Comparison of ENCODE assay signal across 10 cellular contexts in genomic region chr11:13279487-13279834, GRCh38. TPM values are rescaled to one million over a fixed set of nuclear protein-coding genes. Genes with fewer than 3 reads are reported as not detected.
DNase-seq lines count a peak whose midpoint lies in the region; ATAC-seq and TF ChIP-seq lines count a peak whose summit lies in the region.
"Had no signal": no experiment of that assay in that cellular context is flagged by ENCODE, and none has a peak within 500 bp of the region (broad histone marks: within the 10 kb centered on the region; RNA-seq: fewer than 3 reads in every experiment).

No MANE protein-coding gene starts in this region.

- H3K9ac ChIP-seq in endodermal cell (ENCODE audit: extremely low read depth, low read length, poor library complexity, severe bottlenecking), result no peak overlapping the region

- H3K36me3 ChIP-seq in CD8-positive, alpha-beta T cell (ENCODE audit: insufficient read depth, low read length), result no peaks in the 10 kb centered on the region
- H3K36me3 ChIP-seq in PC-9 (ENCODE audit: low read depth) (no peaks in the 10 kb centered on the region), endodermal cell (ENCODE audit: control insufficient read depth, insufficient read depth, low read length) (no peaks in the 10 kb centered on the region), neutrophil (peaks cover 1% of the 10 kb centered on the region)

- no peaks in the 10 kb centered on the region for H3K27me3 ChIP-seq in CD8-positive, alpha-beta T cell (ENCODE audit: insufficient read depth, low read length)
- H3K27me3 ChIP-seq in PC-9 (ENCODE audit: insufficient read depth, low read depth), result peaks cover 6% of the 10 kb centered on the region; the same call in 1 of the 2 replicates
- H3K27me3 ChIP-seq in endodermal cell (ENCODE audit: control insufficient read depth, insufficient read depth, low read length, poor library complexity, severe bottlenecking), result peaks cover 70% of the 10 kb centered on the region
- peaks cover 57% of the 10 kb centered on the region for H3K27me3 ChIP-seq in neutrophil

- H3K9me3 ChIP-seq in CD8-positive, alpha-beta T cell (ENCODE audit: low read length), result no peaks in the 10 kb centered on the region
- no peaks in the 10 kb centered on the region for H3K9me3 ChIP-seq in PC-9 (ENCODE audit: insufficient read depth, low read depth)
- no peaks in the 10 kb centered on the region for H3K9me3 ChIP-seq in endodermal cell (ENCODE audit: control insufficient read depth, low read length)
- no peaks in the 10 kb centered on the region for H3K9me3 ChIP-seq in neutrophil

- H3K27me3 Mint-ChIP-seq in CD8-positive, alpha-beta T cell (ENCODE audit: low read depth), result no peaks in the 10 kb centered on the region
- peaks cover 72% of the 10 kb centered on the region for H3K27me3 Mint-ChIP-seq in endodermal cell (ENCODE audit: insufficient read depth)

- peak overlapping the region; percentile 75 for H3K4me2 ChIP-seq in PC-9

- H3K27ac ChIP-seq in CD8-positive, alpha-beta T cell (ENCODE audit: low read depth, low read length), result no peak overlapping the region
- H3K27ac ChIP-seq in PC-9 (no peak overlapping the region), endodermal cell (ENCODE audit: low read depth, low read length) (no peak overlapping the region), neutrophil (no peak overlapping the region)

- peak overlapping the region; percentile 90 for H3K27ac Mint-ChIP-seq in CD8-positive, alpha-beta T cell
- H3K27ac Mint-ChIP-seq in endodermal cell, result no peak overlapping the region

- WGBS in endodermal cell (ENCODE audit: insufficient coverage in 1 of 2, insufficient read length in 1 of 2), 2 experiments, result 81 to 83% methylated on average over 3 of the region's 3 CpGs

- no peaks in the 10 kb centered on the region for H3K9me3 Mint-ChIP-seq in CD8-positive, alpha-beta T cell
- no peaks in the 10 kb centered on the region for H3K9me3 Mint-ChIP-seq in endodermal cell

- no peak overlapping the region for H3K4me3 ChIP-seq in CD8-positive, alpha-beta T cell (ENCODE audit: low read depth, low read length)
- H3K4me3 ChIP-seq in PC-9, result peak overlapping the region; percentile 69; the same call in 1 of the 2 replicates
- H3K4me3 ChIP-seq in endodermal cell (ENCODE audit: low read length), result no peak overlapping the region
- H3K4me3 ChIP-seq in neutrophil (ENCODE audit: low read depth in 1 of 2, low read length in 1 of 2), result peak overlapping the region; percentile 98 to 99

- H3K4me3 Mint-ChIP-seq in CD8-positive, alpha-beta T cell, result peak overlapping the region; percentile 91
- H3K4me3 Mint-ChIP-seq in endodermal cell, result peak overlapping the region; percentile 82

- no peak for TF ChIP-seq CTCF in CD8-positive, alpha-beta T cell (IDR thresholded peaks at IDR 0.05)
- TF ChIP-seq CTCF in PC-9 (conservative IDR thresholded peaks at IDR 0.05), result no peak
- no peak for TF ChIP-seq CTCF in endodermal cell (conservative IDR thresholded peaks at IDR 0.05)
- TF ChIP-seq CTCF in neutrophil (IDR thresholded peaks at IDR 0.05), result no peak

- H3K4me1 ChIP-seq in CD8-positive, alpha-beta T cell (ENCODE audit: insufficient read depth, low read length), result peaks cover 51% of the 10 kb centered on the region
- H3K4me1 ChIP-seq in PC-9 (replicated peaks; ENCODE audit: insufficient read depth), result peaks cover 12% of the 10 kb centered on the region
- H3K4me1 ChIP-seq in endodermal cell (ENCODE audit: control insufficient read depth, insufficient read depth, low read length), result peaks cover 5% of the 10 kb centered on the region
- H3K4me1 ChIP-seq in neutrophil (ENCODE audit: control insufficient read depth in 1 of 2, insufficient read depth in 1 of 2, low read depth in 1 of 2, low read length in 1 of 2), result peaks cover 29 to 40% of the 10 kb centered on the region in 2 experiments

- H3K4me1 Mint-ChIP-seq in CD8-positive, alpha-beta T cell (ENCODE audit: low read depth), result peaks cover 62% of the 10 kb centered on the region
- H3K4me1 Mint-ChIP-seq in endodermal cell, result peaks cover 15% of the 10 kb centered on the region

- H3K9me2 ChIP-seq in PC-9 (ENCODE audit: insufficient read depth), result no peaks in the 10 kb centered on the region

- intact Hi-C loops in CD8-positive, alpha-beta T cell (cut with DNase I, micrococcal nuclease), result loop anchor here (5.0 to 10.0 kb wide), 5 partner anchors 43 to 1437 kb away; partner anchors contain the start of genes USP47 (in 2 of the 2), BTBD10 (in 1 of the 2) and FAR1 (in 1 of the 2)
- intact Hi-C loops in PC-9 (cut with micrococcal nuclease; ENCODE audit: unreplicated experiment), result no loop called here

- DNase-seq in CD8-positive, alpha-beta T cell, result no peak
- DNase-seq in PC-9 (no peak), endodermal cell (no peak), erythroblast (lab: John Stamatoyannopoulos, UW) (no peak), occipital lobe (lab: John Stamatoyannopoulos, UW) (no peak), LoVo (ENCODE audit: low spot score) (no peak), COLO668 (lab: John Stamatoyannopoulos, UW; ENCODE audit: unreplicated experiment) (no peak)
- DNase-seq: NCI-H187, SHP77 treated with DMSO at 0.1 percent for 48 hours had no signal

- no peak for TF ChIP-seq POLR2A in erythroblast (IDR thresholded peaks at IDR 0.05; ENCODE audit: low read length)

- POLR2A ChIA-PET in CD8-positive, alpha-beta T cell (lab: Charles Lee), result interaction anchor here (1.7 to 2.9 kb wide), 3 partner anchors 8 to 19 kb away, joined by 5 to 11 read pairs (median 9); no protein-coding TSS in a partner anchor
- POLR2A ChIA-PET in PC-9 (lab: Charles Lee; ENCODE audit: unreplicated experiment), result no interaction called here

- ATAC-seq in CD8-positive, alpha-beta T cell, result no peak

- CTCF ChIA-PET in CD8-positive, alpha-beta T cell (lab: Charles Lee), result interaction anchor here (0.8 to 2.9 kb wide), 5 partner anchors 39 to 106 kb away, joined by 3 to 16 read pairs (median 4); no protein-coding TSS in a partner anchor
- CTCF ChIA-PET in PC-9 (lab: Charles Lee), result interaction anchor here (0.7 kb wide), 1 partner anchor 23 kb away, joined by 3 read pairs; no protein-coding TSS in a partner anchor

- peaks cover 6% of the 10 kb centered on the region; the same call in 1 of the 2 replicates for H3F3A ChIP-seq in PC-9 (ENCODE audit: insufficient read depth, low read depth)

- H3K79me2 ChIP-seq in PC-9 (ENCODE audit: low read depth), result peaks cover 4% of the 10 kb centered on the region; the same call in 1 of the 2 replicates

- H2AFZ ChIP-seq in PC-9, result no peak overlapping the region

- peaks cover 15% of the 10 kb centered on the region for H3K36me3 Mint-ChIP-seq in CD8-positive, alpha-beta T cell
- no peaks in the 10 kb centered on the region for H3K36me3 Mint-ChIP-seq in endodermal cell (ENCODE audit: low read depth)

- BruUV-seq in PC-9 (replicated peaks; lab: Mats Ljungman, UMichigan), result no TSS peak

- H4K20me1 ChIP-seq in PC-9 (ENCODE audit: insufficient read depth), result no peaks in the 10 kb centered on the region

RNA-seq across cellular contexts. Expression of gene BMAL1, which starts 1.9 kb away (rescaled TPM):
- total RNA-seq in CD8-positive, alpha-beta T cell, result 100 to 1,000 TPM; 109 to 119 TPM
- total RNA-seq in PC-9 (2021) (11.4 and 15.0 TPM in 2 replicates), endodermal cell (1 to 10 TPM; 3.7 to 7.2 TPM), occipital lobe (35.9 TPM)
- 4.3 TPM for polyA plus RNA-seq in endodermal cell (2013, experiment 1 of 2)
- polyA plus RNA-seq in endodermal cell (2013, experiment 2 of 2), result 5.7 TPM

Comparison
In these comparisons a context has a peak if more than half of its experiments do, and no peak if none do; other contexts are left out.
1. H3K4me3 ChIP-seq: peak in PC-9 (single experiment) and neutrophil (2 of 2); none in CD8-positive, alpha-beta T cell (single experiment) and endodermal cell (single experiment).